Comparison of ENCODE assay signal across 13 cellular contexts in the genomic region with DNA sequence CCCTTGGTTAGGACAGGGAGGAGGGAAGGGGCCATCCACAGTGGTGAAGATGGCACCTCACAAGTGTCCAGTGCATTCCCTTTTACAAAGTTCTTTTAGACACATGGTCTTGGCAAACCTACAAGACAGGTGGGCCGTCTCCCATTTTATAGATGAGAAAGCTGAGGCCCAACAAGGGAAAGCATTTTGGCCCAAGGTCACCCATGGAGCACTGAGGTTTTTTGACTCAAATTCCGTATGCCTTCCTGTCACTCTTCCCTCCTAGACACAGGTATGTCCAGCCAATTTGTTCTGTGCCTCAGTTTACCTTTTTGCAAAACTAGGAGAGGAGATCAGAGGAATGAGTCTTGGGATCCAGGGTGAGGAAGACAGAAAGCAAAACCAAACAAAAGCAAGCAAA. TPM values are rescaled to one million over a fixed set of nuclear protein-coding genes. Genes with fewer than 3 reads are reported as not detected.
"Had no signal": no experiment of that assay in that cellular context is flagged by ENCODE, and none has a peak within 500 bp of the region (broad histone marks: within the 10 kb centered on the region; RNA-seq: fewer than 3 reads in every experiment).

No MANE protein-coding gene starts in this region.

- H3K9me3 Mint-ChIP-seq: activated naive CD4-positive, alpha-beta T cell treated with anti-CD3 and anti-CD28 coated beads for 36 hours; dendritic cell treated with granulocyte-macrophage colony-stimulating factor and Interleukin-4, amounts not matched to agents 40 ng/mL and 50 ng/mL, for 4 days had no signal

- H3K27ac ChIP-seq: right atrium auricular region, tibial nerve, VCaP had no signal

- H3K4me3 ChIP-seq: tibial nerve had no signal

- H3K27ac Mint-ChIP-seq: activated CD4-positive, alpha-beta T cell treated with anti-CD3 and anti-CD28 coated beads for 36 hours; activated CD8-positive, alpha-beta T cell treated with anti-CD3 and anti-CD28 coated beads, Interleukin-2, amount 10 ng/mL, durations not matched to agents 7 days and 5 days; activated naive CD4-positive, alpha-beta T cell treated with anti-CD3 and anti-CD28 coated beads for 36 hours had no signal

- H3K36me3 ChIP-seq: right atrium auricular region, tibial nerve had no signal

- ATAC-seq: activated CD4-positive, alpha-beta T cell treated with anti-CD3 and anti-CD28 coated beads for 36 hours; activated CD8-positive, alpha-beta T cell treated with anti-CD3 and anti-CD28 coated beads, Interleukin-2, amount 10 ng/mL, durations not matched to agents 7 days and 5 days; esophagus mucosa; left lobe of liver had no signal

- H3K4me3 Mint-ChIP-seq: activated CD4-positive, alpha-beta T cell treated with anti-CD3 and anti-CD28 coated beads for 36 hours; activated CD8-positive, alpha-beta T cell treated with anti-CD3 and anti-CD28 coated beads, Interleukin-2, amount 10 ng/mL, durations not matched to agents 7 days and 5 days; activated naive CD4-positive, alpha-beta T cell treated with anti-CD3 and anti-CD28 coated beads for 36 hours had no signal

- DNase-seq: activated CD4-positive, alpha-beta T cell treated with anti-CD3 and anti-CD28 coated beads for 36 hours; activated CD8-positive, alpha-beta memory T cell treated with anti-CD3 and anti-CD28 coated beads, Interleukin-2, amount 50 U/mL, for 48 hours; activated CD8-positive, alpha-beta T cell treated with anti-CD3 and anti-CD28 coated beads, Interleukin-2, amount 10 ng/mL, durations not matched to agents 7 days and 5 days; activated naive CD4-positive, alpha-beta T cell treated with anti-CD3 and anti-CD28 coated beads for 36 hours; cerebellar nuclear complex; islet precursor cell; small intestine had no signal

- H3K9me3 ChIP-seq: right atrium auricular region, tibial nerve had no signal

RNA-seq across cellular contexts. Expression of gene C1QTNF4, which starts 1.2 kb away (rescaled TPM):
- total RNA-seq: activated CD8-positive, alpha-beta T cell treated with anti-CD3 and anti-CD28 coated beads, Interleukin-2, amount 10 ng/mL, durations not matched to agents 7 days and 5 days; activated naive CD4-positive, alpha-beta T cell treated with anti-CD3 and anti-CD28 coated beads for 36 hours; esophagus mucosa had no signal

RNA-seq across cellular contexts. Expression of gene FAM180B, which starts 6.5 kb away (rescaled TPM):
- total RNA-seq: activated CD8-positive, alpha-beta T cell treated with anti-CD3 and anti-CD28 coated beads, Interleukin-2, amount 10 ng/mL, durations not matched to agents 7 days and 5 days; activated naive CD4-positive, alpha-beta T cell treated with anti-CD3 and anti-CD28 coated beads for 36 hours; esophagus mucosa; left lobe of liver had no signal
